Comparison of ENCODE assay signal across 36 cellular contexts in genomic region chr5:144232285-144232684, GRCh38.
"Had no signal": no experiment of that assay in that cellular context is flagged by ENCODE, and none has a peak within 500 bp of the region (broad histone marks: within the 10 kb centered on the region; RNA-seq: fewer than 3 reads in every experiment).

No MANE protein-coding gene starts in this region.

- FAIRE-seq: astrocyte, bronchial epithelial cell, TTC549 had no signal

- H3K9me3 ChIP-seq: adrenal gland had no signal

- H3K4me3 ChIP-seq: adrenal gland, cardiac muscle cell had no signal

- ATAC-seq: activated CD4-positive, alpha-beta T cell treated with anti-CD3 and anti-CD28 coated beads for 36 hours; activated CD4-positive, CD25-positive, alpha-beta regulatory T cell treated with anti-CD3 and anti-CD28 coated beads, Interleukin-2, amount 50 U/mL, for 24 hours; activated CD8-positive, alpha-beta memory T cell treated with anti-CD3 and anti-CD28 coated beads, Interleukin-2, amount 10 ng/mL, durations not matched to agents 7 days and 5 days; activated CD8-positive, alpha-beta T cell treated with anti-CD3 and anti-CD28 coated beads, Interleukin-2, amount 10 ng/mL, durations not matched to agents 7 days and 5 days; activated naive CD4-positive, alpha-beta T cell treated with anti-CD3 and anti-CD28 coated beads, Interleukin-2, amount 50 U/mL, for 72 hours; activated T-cell treated with anti-CD3 and anti-CD28 coated beads, Interleukin-2, amount 50 U/mL, for 4 hours; activated T-cell treated with anti-CD3 and anti-CD28 coated beads, Interleukin-2, amount 50 U/mL, for 72 hours; activated T-helper 17 cell treated with anti-CD3 and anti-CD28 coated beads, Interleukin-2, amount 50 U/mL, for 72 hours; WTC11 had no signal

- H3K36me3 ChIP-seq: adrenal gland, cardiac muscle cell, WERI-Rb-1 had no signal

- H3K27ac ChIP-seq: adrenal gland, cardiac muscle cell, WERI-Rb-1 had no signal

- DNase-seq: activated CD4-positive, alpha-beta memory T cell treated with anti-CD3 and anti-CD28 coated beads, Interleukin-2, amount 10 ng/mL, durations not matched to agents 7 days and 5 days; activated CD4-positive, alpha-beta T cell treated with anti-CD3 and anti-CD28 coated beads for 1 hour; activated CD4-positive, alpha-beta T cell treated with anti-CD3 and anti-CD28 coated beads for 36 hours; activated CD4-positive, alpha-beta T cell treated with anti-CD3 and anti-CD28 coated beads for 48 hours; activated CD4-positive, alpha-beta T cell treated with anti-CD3 and anti-CD28 coated beads, Interleukin-2, amount 10 ng/mL, durations not matched to agents 7 days and 5 days; activated CD4-positive, alpha-beta T cell treated with anti-CD3 and anti-CD28 coated beads, Interleukin-2, amount 50 U/mL, for 48 hours; activated CD4-positive, CD25-positive, alpha-beta regulatory T cell; activated CD8-positive, alpha-beta memory T cell treated with anti-CD3 and anti-CD28 coated beads for 24 hours; activated CD8-positive, alpha-beta memory T cell treated with anti-CD3 and anti-CD28 coated beads, Interleukin-2, amount 10 ng/mL, durations not matched to agents 7 days and 5 days; activated CD8-positive, alpha-beta memory T cell treated with anti-CD3 and anti-CD28 coated beads, Interleukin-2, amount 50 U/mL, for 48 hours; activated CD8-positive, alpha-beta T cell treated with anti-CD3 and anti-CD28 coated beads, Interleukin-2, amount 10 ng/mL, durations not matched to agents 7 days and 5 days; activated effector memory CD4-positive, alpha-beta T cell treated with anti-CD3 and anti-CD28 coated beads, Interleukin-2, amount 50 U/mL, for 16 hours; activated gamma-delta T cell treated with Interleukin-2 at 50 U/mL for 16 hours; activated naive CD4-positive, alpha-beta T cell; activated naive CD4-positive, alpha-beta T cell treated with anti-CD3 and anti-CD28 coated beads for 36 hours; activated naive CD4-positive, alpha-beta T cell treated with anti-CD3 and anti-CD28 coated beads, Interleukin-2, amount 50 U/mL, for 16 hours; activated naive CD8-positive, alpha-beta T cell treated with anti-CD3 and anti-CD28 coated beads for 36 hours; activated T-cell treated with anti-CD3 and anti-CD28 coated beads, Interleukin-2, amount 50 U/mL, for 4 hours; activated T-cell treated with anti-CD3 and anti-CD28 coated beads, Interleukin-2, amount 50 U/mL, for 72 hours; adrenal gland; amniotic stem cell; aorta; caudate nucleus; cerebellar nuclear complex; T-helper 1 cell; T-helper 2 cell; T-helper 9 cell; WERI-Rb-1 had no signal

- H3K27me3 ChIP-seq: adrenal gland, cardiac muscle cell had no signal

- H3K4me1 ChIP-seq: adrenal gland had no signal
